Comparison of ENCODE assay signal across 5 cellular contexts in the genomic region with DNA sequence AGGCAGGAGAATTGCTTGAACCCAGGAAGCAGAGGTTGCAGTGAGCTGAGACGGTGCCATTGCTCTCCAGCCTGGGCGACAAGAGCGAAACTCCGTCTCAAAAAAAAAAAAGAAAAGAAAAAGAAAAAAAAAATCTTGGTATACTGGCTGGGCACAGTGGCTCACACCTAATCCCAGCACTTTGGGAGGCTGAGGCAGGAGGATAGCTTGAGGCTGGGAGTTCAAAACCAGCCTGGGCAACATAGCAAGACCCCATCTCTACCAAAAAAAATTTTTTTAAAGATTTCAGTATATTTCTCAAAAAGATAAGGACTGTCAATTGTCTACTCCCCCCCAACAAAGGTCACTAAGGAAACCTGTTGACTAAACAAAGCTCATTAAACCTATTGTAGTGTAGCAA. TPM values are rescaled to one million over a fixed set of nuclear protein-coding genes. Genes with fewer than 3 reads are reported as not detected.
"Had no signal": no experiment of that assay in that cellular context is flagged by ENCODE, and none has a peak within 500 bp of the region (broad histone marks: within the 10 kb centered on the region; RNA-seq: fewer than 3 reads in every experiment).

No MANE protein-coding gene starts in this region.

RNA-seq across cellular contexts. Expression of gene CRYAB, which starts 26.5 kb away (rescaled TPM):
- total RNA-seq: mononuclear cell; naive thymus-derived CD4-positive, alpha-beta T cell had no signal
- polyA plus RNA-seq: immature natural killer cell; naive thymus-derived CD4-positive, alpha-beta T cell had no signal

RNA-seq across cellular contexts. Expression of gene HSPB2, which starts 27.5 kb away (rescaled TPM):
- total RNA-seq: hepatocyte; lung microvascular endothelial cell; mononuclear cell; naive thymus-derived CD4-positive, alpha-beta T cell had no signal
- polyA plus RNA-seq: immature natural killer cell; naive thymus-derived CD4-positive, alpha-beta T cell had no signal
